In genomic region chr9:134328841-134329575, GRCh38 we compare ENCODE assay signal across 10 cellular contexts. TPM values are rescaled to one million over a fixed set of nuclear protein-coding genes. Genes with fewer than 3 reads are reported as not detected.
DNase-seq lines count a peak whose midpoint lies in the region; ATAC-seq and TF ChIP-seq lines count a peak whose summit lies in the region.
"Had no signal": no experiment of that assay in that cellular context is flagged by ENCODE, and none has a peak within 500 bp of the region (broad histone marks: within the 10 kb centered on the region; RNA-seq: fewer than 3 reads in every experiment).

No MANE protein-coding gene starts in this region.

- H3K36me3 ChIP-seq in SJCRH30 (no peaks in the 10 kb centered on the region), osteoblast (ENCODE audit: insufficient read depth, low read length) (no peaks in the 10 kb centered on the region)

- no peaks in the 10 kb centered on the region for H3K27me3 ChIP-seq in SJCRH30
- H3K27me3 ChIP-seq in osteoblast (ENCODE audit: insufficient read depth, low read length), result no peaks in the 10 kb centered on the region

- ATAC-seq in GM18520 (IDR thresholded peaks at IDR 0.05; ENCODE audit: unreplicated experiment), result no peak
- ATAC-seq: naive thymus-derived CD4-positive, alpha-beta T cell had no signal

- peak overlapping the region; percentile 93 for H3K27ac ChIP-seq in SJCRH30
- H3K27ac ChIP-seq in osteoblast (ENCODE audit: low read depth, low read length), result peak overlapping the region; percentile 85

- DNase-seq in AG10803 (ENCODE audit: low read depth) (peak; percentile 44), SJCRH30 (peak; percentile 87 to 89), fibroblast of the aortic adventitia (ENCODE audit: low read depth) (peak; percentile 62), osteoblast (ENCODE audit: insufficient read length, low spot score, missing footprints) (peak; percentile 97), SHP77 (lab: John Stamatoyannopoulos, UW) (no peak), NCI-H146 treated with DMSO at 0.1 percent for 48 hours (lab: John Stamatoyannopoulos, UW; ENCODE audit: unreplicated experiment) (no peak), SKM-1 treated with dmso at 0.1 percent for 144 hours (lab: John Stamatoyannopoulos, UW; ENCODE audit: unreplicated experiment) (no peak)
- DNase-seq: naive thymus-derived CD4-positive, alpha-beta T cell; NCI-H2227 treated with DMSO at 0.1 percent for 48 hours had no signal

- H3K4me2 ChIP-seq in osteoblast (ENCODE audit: insufficient read depth, low read length), result peak overlapping the region; percentile 82

- peak; percentile 30 for TF ChIP-seq CTCF in AG10803 (conservative IDR thresholded peaks at IDR 0.05; ENCODE audit: low read length)
- no peak for TF ChIP-seq CTCF in fibroblast of the aortic adventitia (IDR thresholded peaks at IDR 0.05; ENCODE audit: insufficient read depth, low read length)
- TF ChIP-seq CTCF in osteoblast (IDR thresholded peaks at IDR 0.05; ENCODE audit: extremely low read depth, low read depth, low read length), result no peak

- H3K79me2 ChIP-seq in osteoblast (ENCODE audit: insufficient read depth, low read length), result peaks cover 72% of the 10 kb centered on the region

- H3K4me3 ChIP-seq in AG10803 (ENCODE audit: low read length), result peak overlapping the region; percentile 75
- peak overlapping the region; percentile 75 for H3K4me3 ChIP-seq in SJCRH30
- peak overlapping the region; percentile 75 for H3K4me3 ChIP-seq in fibroblast of the aortic adventitia (ENCODE audit: low read depth, low read length)
- peak overlapping the region; percentile 84 for H3K4me3 ChIP-seq in osteoblast (ENCODE audit: insufficient read depth, low read length)

- H3K4me1 ChIP-seq in SJCRH30 (peaks cover 44% of the 10 kb centered on the region), osteoblast (ENCODE audit: insufficient read depth, low read length) (peaks cover 36% of the 10 kb centered on the region)

- no peaks in the 10 kb centered on the region for H3K9me3 ChIP-seq in SJCRH30 (replicated peaks)
- H3K9me3 ChIP-seq in osteoblast (ENCODE audit: low read depth, low read length), result no peaks in the 10 kb centered on the region

- peaks cover 70% of the 10 kb centered on the region for H4K20me1 ChIP-seq in osteoblast (ENCODE audit: insufficient read depth, low read length)

- peak overlapping the region; percentile 74 for H2AFZ ChIP-seq in osteoblast (ENCODE audit: low read length)

RNA-seq across cellular contexts. Expression of gene RXRA, which starts 2.8 kb away (rescaled TPM):
- total RNA-seq in SJCRH30 (2014; rRNA removed; shearing (Covaris generic)), result 37.0 and 39.1 TPM in 2 replicates
- total RNA-seq in fibroblast of the aortic adventitia (ENCODE audit: low replicate concordance) (20.9 and 26.8 TPM in 2 replicates), osteoblast (25.3 and 26.4 TPM in 2 replicates)

Comparison
In these comparisons a context has a peak if more than half of its experiments do, and no peak if none do; other contexts are left out.
1. DNase-seq: peak in AG10803 (single experiment), SJCRH30 (2 of 2), fibroblast of the aortic adventitia (single experiment) and osteoblast (single experiment); none in SHP77 (0 of 2), NCI-H146 treated with DMSO at 0.1 percent for 48 hours (single experiment) and SKM-1 treated with dmso at 0.1 percent for 144 hours (single experiment).
2. Peak in every context shown above with its lines, with median percentiles within 50 percentile points of each other: H3K4me3 ChIP-seq.